ENCODE assay signal across 8 cellular contexts in genomic region chr2:237475704-237476107, GRCh38. TPM values are rescaled to one million over a fixed set of nuclear protein-coding genes. Genes with fewer than 3 reads are reported as not detected.
DNase-seq lines count a peak whose midpoint lies in the region; ATAC-seq, FAIRE-seq and TF ChIP-seq lines count a peak whose summit lies in the region.

No MANE protein-coding gene starts in this region.

- DNase-seq in BE2C (no peak), WERI-Rb-1 (no peak), endothelial cell of umbilical vein (ENCODE audit: low read depth, low spot score) (peak; percentile 11), natural killer cell (no peak), thyroid gland (peak in 1 of 2 donors; percentile 37), SKM-1 treated with dmso at 0.1 percent for 144 hours (lab: John Stamatoyannopoulos, UW; ENCODE audit: unreplicated experiment) (no peak)

- H3K9me1 ChIP-seq in endothelial cell of umbilical vein (replicated peaks; ENCODE audit: control insufficient read depth, extremely low read depth, insufficient read depth, low read length): no peaks in the 10 kb centered on the region

- TF ChIP-seq CTCF in BE2C (IDR thresholded peaks at IDR 0.05; ENCODE audit: low read depth, low read length): no peak
- no peak for TF ChIP-seq CTCF in WERI-Rb-1 (IDR thresholded peaks at IDR 0.05; ENCODE audit: low read depth, low read length)
- TF ChIP-seq CTCF in endothelial cell of umbilical vein (IDR thresholded peaks at IDR 0.05; ENCODE audit: extremely low read depth in 1 of 2, insufficient read depth in 1 of 2, low read depth in 1 of 2, low read length in 2 of 2): no peak
- TF ChIP-seq CTCF in natural killer cell (IDR thresholded peaks at IDR 0.05): peak; percentile 24
- peak in 1 of 6 experiments; percentile 39 for TF ChIP-seq CTCF in thyroid gland (IDR thresholded peaks at IDR 0.05)

- H3K27ac ChIP-seq in WERI-Rb-1 (no peak overlapping the region), endothelial cell of umbilical vein (ENCODE audit: insufficient read depth, low read depth, low read length) (no peak overlapping the region), thyroid gland (peak overlapping the region; percentile 66 to 93 (median 92))

- no peaks in the 10 kb centered on the region for H3K36me3 Mint-ChIP-seq in natural killer cell

- peak; percentile 28 for FAIRE-seq in endothelial cell of umbilical vein (lab: Jason Lieb, UNC)

- no peaks in the 10 kb centered on the region for H3K9me3 Mint-ChIP-seq in natural killer cell

- H3K9me3 ChIP-seq in BE2C (no peaks in the 10 kb centered on the region), WERI-Rb-1 (ENCODE audit: severe bottlenecking) (no peaks in the 10 kb centered on the region), endothelial cell of umbilical vein (replicated peaks; ENCODE audit: control insufficient read depth, insufficient read depth, low read length) (no peaks in the 10 kb centered on the region), thyroid gland (no peaks in the 10 kb centered on the region)

- H3K4me1 ChIP-seq in BE2C (peaks cover 4% of the 10 kb centered on the region), endothelial cell of umbilical vein (ENCODE audit: control insufficient read depth, extremely low read depth, insufficient read depth, low read length) (peaks cover 12% of the 10 kb centered on the region), thyroid gland (peaks cover 10 to 34% of the 10 kb centered on the region in 2 donors)

- WGBS in thyroid gland, 2 donors: 8 to 9% methylated on average over 7 to 14 of the region's 15 CpGs

- H3K27me3 ChIP-seq in BE2C (peaks cover 5% of the 10 kb centered on the region; the same call in 1 of the 2 replicates), WERI-Rb-1 (ENCODE audit: insufficient read depth, low read depth, severe bottlenecking) (peaks cover 69% of the 10 kb centered on the region), endothelial cell of umbilical vein (ENCODE audit: control insufficient read depth in 2 of 2, insufficient read depth in 2 of 2, low read length in 2 of 2) (peaks cover 36 to 46% of the 10 kb centered on the region in 2 experiments), thyroid gland (no peaks in the 10 kb centered on the region)

- peaks cover 30 to 32% of the 10 kb centered on the region in 2 donors for H3K27me3 Mint-ChIP-seq in natural killer cell (ENCODE audit: low read depth in 2 of 2)

- H2AFZ ChIP-seq in endothelial cell of umbilical vein (ENCODE audit: low read depth, low read length): peak overlapping the region; percentile 46

- H3K27ac Mint-ChIP-seq in natural killer cell: peak overlapping the region in 1 of 2 donors; percentile 71

- dilution Hi-C loops in endothelial cell of umbilical vein (cut with MboI; ENCODE audit: extremely low pct_ligation_motif_present, low sequenced_read_pairs): no loop called here

- intact Hi-C loops in endothelial cell of umbilical vein (cut with micrococcal nuclease) (loop anchor here (1.0 to 5.0 kb wide), 6 partner anchors 37 to 382 kb away; no protein-coding TSS in a partner anchor), natural killer cell (cut with micrococcal nuclease) (loop anchor here (1.0 kb wide), 1 partner anchor 54 kb away; no protein-coding TSS in a partner anchor), thyroid gland (cut with DNase I) (loop anchor here (10.0 kb wide), 1 partner anchor 321 kb away; no protein-coding TSS in a partner anchor)

- ATAC-seq in HG03175 (IDR thresholded peaks at IDR 0.05; ENCODE audit: unreplicated experiment) (peak; percentile 9), natural killer cell (peak in 1 of 3 donors; percentile 23), HG02759 (IDR thresholded peaks at IDR 0.05; ENCODE audit: unreplicated experiment) (no peak)

- H4K20me1 ChIP-seq in endothelial cell of umbilical vein (replicated peaks; ENCODE audit: control insufficient read depth, extremely low read depth, insufficient read depth, low read length): no peaks in the 10 kb centered on the region

- peaks cover 6 to 17% of the 10 kb centered on the region in 2 donors for H3K4me1 Mint-ChIP-seq in natural killer cell

- H3K4me3 ChIP-seq in BE2C (ENCODE audit: low read depth, low read length) (peak overlapping the region; percentile 73), WERI-Rb-1 (ENCODE audit: low read depth, low read length) (peak overlapping the region; percentile 75), endothelial cell of umbilical vein (replicated peaks in 1 of 3; ENCODE audit: insufficient read depth in 1 of 3, low read depth in 1 of 3, low read length in 3 of 3) (peak overlapping the region in 1 of 3 experiments; percentile 51), thyroid gland (replicated peaks in 1 of 3) (peak overlapping the region in 2 of 3 donors; percentile 58 to 60)

- no peaks in the 10 kb centered on the region for H3K79me2 ChIP-seq in endothelial cell of umbilical vein (ENCODE audit: control insufficient read depth, insufficient read depth, low read length)

- peak overlapping the region; percentile 53 for H3K4me2 ChIP-seq in endothelial cell of umbilical vein (ENCODE audit: insufficient read depth, low read length)

- no peaks in the 10 kb centered on the region for H3K36me3 ChIP-seq in BE2C
- no peaks in the 10 kb centered on the region for H3K36me3 ChIP-seq in WERI-Rb-1
- no peaks in the 10 kb centered on the region for H3K36me3 ChIP-seq in endothelial cell of umbilical vein (ENCODE audit: control insufficient read depth in 2 of 2, extremely low read depth in 1 of 2, insufficient read depth in 2 of 2, low read length in 2 of 2)
- H3K36me3 ChIP-seq in thyroid gland: no peaks in the 10 kb centered on the region

- CTCF ChIA-PET in endothelial cell of umbilical vein (lab: Charles Lee): interaction anchor here (0.7 to 5.0 kb wide), 27 partner anchors 10 to 390 kb away, joined by 3 to 110 read pairs (median 5); partner anchors contain the start of gene COPS8

- no peak overlapping the region for H3K9ac ChIP-seq in endothelial cell of umbilical vein (replicated peaks; ENCODE audit: extremely low read depth, insufficient read depth, low read length)

- H3K4me3 Mint-ChIP-seq in natural killer cell: peak overlapping the region; percentile 79

- TF ChIP-seq POLR2A in endothelial cell of umbilical vein (IDR thresholded peaks at IDR 0.05; ENCODE audit: low read depth, low read length) (no peak), thyroid gland (IDR thresholded peaks at IDR 0.05) (no peak)

- POLR2A ChIA-PET in endothelial cell of umbilical vein (lab: Charles Lee): interaction anchor here (0.6 to 1.3 kb wide), 6 partner anchors 37 to 585 kb away, joined by 3 to 6 read pairs (median 4); partner anchors contain the start of gene SCLY

- no TSS peak for BruUV-seq in endothelial cell of umbilical vein (replicated peaks; lab: Mats Ljungman, UMichigan)

TF ChIP-seq in endothelial cell of umbilical vein, 7 proteins besides CTCF, POLR2A, EP300 and RAD21:
- TF ChIP-seq EZH2 (IDR thresholded peaks at IDR 0.05; ENCODE audit: borderline replicate concordance, low read depth, low read length, severe bottlenecking): no peak
- no peak for TF ChIP-seq FOS (IDR thresholded peaks at IDR 0.05; ENCODE audit: borderline replicate concordance, insufficient read depth, low read length)
- no peak for TF ChIP-seq MAX (IDR thresholded peaks at IDR 0.05; ENCODE audit: insufficient read depth, insufficient read length)
- TF ChIP-seq GATA2 (IDR thresholded peaks at IDR 0.05; ENCODE audit: insufficient read depth, insufficient read length, low read depth, low read length): no peak
- TF ChIP-seq POLR2AphosphoS5 (IDR thresholded peaks at IDR 0.05; ENCODE audit: insufficient read depth, low read depth, low read length): no peak
- TF ChIP-seq JUN (IDR thresholded peaks at IDR 0.05; ENCODE audit: borderline replicate concordance, insufficient read depth, insufficient read length, low read depth): no peak
- no peak for TF ChIP-seq MYC (IDR thresholded peaks at IDR 0.05; ENCODE audit: low read depth, low read length)

RNA-seq across cellular contexts. Expression of gene MLPH, which starts 11.3 kb away (rescaled TPM):
- not detected for polyA plus RNA-seq in BE2C (2012; ENCODE audit: insufficient read depth, insufficient read length, low read depth)
- not detected in 2 replicates for total RNA-seq in endothelial cell of umbilical vein
- polyA plus RNA-seq in endothelial cell of umbilical vein: not detected in 2 replicates
- polyA plus RNA-seq in endothelial cell of umbilical vein (2011; cell fraction: cytosol; rRNA removed): not detected in 2 replicates
- 0.20 TPM in 1 of 2 replicates, not detected in the other for polyA plus RNA-seq in endothelial cell of umbilical vein (2011; cell fraction: nucleus; rRNA removed)
- polyA plus RNA-seq in endothelial cell of umbilical vein (2012): not detected in 2 replicates
- not detected in 2 replicates for polyA minus RNA-seq in endothelial cell of umbilical vein
- not detected for polyA minus RNA-seq in endothelial cell of umbilical vein (2011; cell fraction: cytosol; rRNA and poly(A)+ RNA removed)
- not detected in 2 replicates for polyA minus RNA-seq in endothelial cell of umbilical vein (2011; cell fraction: nucleus; rRNA and poly(A)+ RNA removed)
- total RNA-seq in natural killer cell: not detected
- total RNA-seq in thyroid gland: 100 to 1,000 TPM in 1 of 4 donors, 10 to 100 TPM in 3; 41.3 to 107 (median 58.6) TPM

Comparison
In these comparisons a context has a peak if more than half of its experiments do, and no peak if none do; other contexts are left out.
1. H3K27ac ChIP-seq: peak in thyroid gland (3 of 3); none in WERI-Rb-1 (single experiment) and endothelial cell of umbilical vein (single experiment).
2. RNA of gene MLPH, which starts 11.3 kb away (total RNA-seq): 41.3 to 107 TPM in thyroid gland; not detected in endothelial cell of umbilical vein and not detected in natural killer cell; every median in the first group is over 10 times any median in the second.